Comparison of ENCODE assay signal across 28 cellular contexts in the genomic region with DNA sequence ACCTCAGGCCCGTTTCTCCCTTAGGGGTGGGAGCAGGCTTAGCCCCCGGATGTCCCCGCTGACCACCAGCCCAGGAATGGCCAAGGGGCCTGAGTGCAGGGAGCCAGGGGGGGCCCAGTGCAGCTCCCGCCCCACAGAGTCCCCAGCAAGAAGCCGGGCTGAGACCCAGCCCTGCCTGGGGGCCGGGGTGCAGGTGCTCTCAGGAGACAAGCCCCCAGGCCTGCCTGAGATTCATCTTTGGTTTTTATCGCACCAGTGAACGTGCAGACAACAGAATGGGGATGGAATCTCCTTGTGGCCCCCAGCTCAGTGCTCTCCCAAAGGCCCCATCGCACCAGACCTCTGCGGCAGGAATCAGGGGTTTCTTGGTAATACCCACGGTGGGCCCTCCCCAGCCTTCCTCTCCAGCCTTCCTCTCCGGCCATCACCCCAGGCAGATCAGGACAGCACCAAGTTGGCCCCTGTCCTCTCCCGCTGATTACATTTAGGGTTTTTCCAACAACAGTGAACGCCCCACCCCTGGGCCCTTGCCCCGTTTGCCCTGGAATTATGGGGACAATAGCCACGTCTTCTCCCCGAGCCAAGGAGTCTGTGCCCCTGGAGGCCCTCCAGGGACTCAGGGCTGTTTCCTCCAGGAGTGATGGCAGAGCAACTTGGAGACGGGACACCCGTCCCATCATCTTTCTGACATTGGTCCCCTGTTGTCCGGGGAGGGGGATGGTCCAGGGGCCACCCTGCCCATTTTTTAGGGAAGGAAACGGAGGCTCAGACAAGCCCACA. TPM values are rescaled to one million over a fixed set of nuclear protein-coding genes. Genes with fewer than 3 reads are reported as not detected.
A peak's percentile ranks its signal among the peaks of the same experiment; 100 is the strongest.
DNase-seq lines count a peak whose midpoint lies in the region; ATAC-seq, FAIRE-seq and TF ChIP-seq lines count a peak whose summit lies in the region.
"Had no signal": no experiment of that assay in that cellular context is flagged by ENCODE, and none has a peak within 500 bp of the region (broad histone marks: within the 10 kb centered on the region; RNA-seq: fewer than 3 reads in every experiment).

No MANE protein-coding gene starts in this region.

- H3K27me3 ChIP-seq in layer of hippocampus (ENCODE audit: control insufficient read depth, insufficient read depth, low read length): no peaks in the 10 kb centered on the region
- H3K27me3 ChIP-seq in HepG2 (ENCODE audit: control insufficient read depth in 1 of 2, insufficient read depth in 2 of 2, low read length in 2 of 2): no peaks in the 10 kb centered on the region
- H3K27me3 ChIP-seq: adrenal gland, brain microvascular endothelial cell had no signal

- no peak overlapping the region for H2AFZ ChIP-seq in HepG2 (ENCODE audit: low read length)
- H2AFZ ChIP-seq: GM23338 had no signal

- H3K4me3 ChIP-seq in HepG2 (replicated peaks in 1 of 3; ENCODE audit: insufficient read depth in 1 of 3, low read depth in 2 of 3, low read length in 3 of 3): no peak overlapping the region
- H3K4me3 ChIP-seq: adrenal gland, GM23338, skin epidermis had no signal

- intact Hi-C loops in CD14-positive monocyte (cut with micrococcal nuclease) (no loop called here), HepG2 (cut with micrococcal nuclease; ENCODE audit: unreplicated experiment) (no loop called here)

- H3K79me2 ChIP-seq in HepG2 (ENCODE audit: insufficient read depth, low read length): no peaks in the 10 kb centered on the region

- H3K4me2 ChIP-seq in HepG2 (ENCODE audit: low read depth, low read length): no peak overlapping the region
- H3K4me2 ChIP-seq: GM23338 had no signal

- in situ Hi-C loops in HepG2 (cut with HindIII; ENCODE audit: extremely low pct_ligation_motif_present, low pct_unique_long_range_greater_than_20kb): no loop called here

- peaks cover 0 to 2% (median 0%) of the 10 kb centered on the region in 7 donors for H3K9me3 Mint-ChIP-seq in CD14-positive monocyte
- no peaks in the 10 kb centered on the region for H3K9me3 Mint-ChIP-seq in WTC11
- H3K9me3 Mint-ChIP-seq in stimulated activated naive B cell treated with anti-CD40 and anti-IgM and Interleukin-4, amounts not matched to agents 10 μg/mL and 1 μg/mL and 100 μg/mL, for 72 hours: no peaks in the 10 kb centered on the region
- no peaks in the 10 kb centered on the region for H3K9me3 Mint-ChIP-seq in activated naive CD8-positive, alpha-beta T cell treated with anti-CD3 and anti-CD28 coated beads, Interleukin-2, amount 50 U/mL, for 24 hours
- H3K9me3 Mint-ChIP-seq: CD4-positive, CD25-positive, alpha-beta regulatory T cell; GM23338; HFFc6 had no signal

- H3K9ac ChIP-seq in HepG2 (ENCODE audit: insufficient read depth, low read depth, low read length): no peak overlapping the region

- FAIRE-seq in HepG2 (lab: Jason Lieb, UNC): no peak

- TF ChIP-seq POLR2A in HepG2 (IDR thresholded peaks at IDR 0.05; ENCODE audit: insufficient read depth in 1 of 2, low read depth in 2 of 2, low read length in 2 of 2): no peak

- H4K20me1 ChIP-seq in HepG2 (ENCODE audit: insufficient read depth, low read length): no peaks in the 10 kb centered on the region

- H3K27ac Mint-ChIP-seq in CD14-positive monocyte: peak overlapping the region; percentile 96 to 100 (median 99)
- H3K27ac Mint-ChIP-seq in WTC11: no peak overlapping the region
- H3K27ac Mint-ChIP-seq in stimulated activated naive B cell treated with anti-CD40 and anti-IgM and Interleukin-4, amounts not matched to agents 10 μg/mL and 1 μg/mL and 100 μg/mL, for 72 hours: peak overlapping the region; percentile 33
- no peak overlapping the region for H3K27ac Mint-ChIP-seq in activated naive CD8-positive, alpha-beta T cell treated with anti-CD3 and anti-CD28 coated beads, Interleukin-2, amount 50 U/mL, for 24 hours
- H3K27ac Mint-ChIP-seq: activated CD8-positive, alpha-beta memory T cell treated with anti-CD3 and anti-CD28 coated beads, Interleukin-2, amount 10 ng/mL, durations not matched to agents 7 days and 5 days; CD4-positive, CD25-positive, alpha-beta regulatory T cell; GM23338; HFFc6 had no signal

- no TSS peak for BruUV-seq in HepG2 (replicated peaks; lab: Mats Ljungman, UMichigan)

- peak overlapping the region in 1 of 2 donors; percentile 47 for H3K4me3 Mint-ChIP-seq in CD14-positive monocyte
- H3K4me3 Mint-ChIP-seq in WTC11: no peak overlapping the region
- peak overlapping the region in 1 of 2 donors; percentile 4 for H3K4me3 Mint-ChIP-seq in stimulated activated naive B cell treated with anti-CD40 and anti-IgM and Interleukin-4, amounts not matched to agents 10 μg/mL and 1 μg/mL and 100 μg/mL, for 72 hours
- no peak overlapping the region for H3K4me3 Mint-ChIP-seq in activated naive CD8-positive, alpha-beta T cell treated with anti-CD3 and anti-CD28 coated beads, Interleukin-2, amount 50 U/mL, for 24 hours
- H3K4me3 Mint-ChIP-seq: activated CD8-positive, alpha-beta memory T cell treated with anti-CD3 and anti-CD28 coated beads, Interleukin-2, amount 10 ng/mL, durations not matched to agents 7 days and 5 days; GM23338; HFFc6 had no signal

- H3K9me3 ChIP-seq in HepG2 (ENCODE audit: low read length): no peaks in the 10 kb centered on the region
- H3K9me3 ChIP-seq: adrenal gland had no signal

- no peak for TF ChIP-seq RAD21 in HepG2 (CRISPR knock-in tag; IDR thresholded peaks at IDR 0.05)

- no peak for TF ChIP-seq EP300 in HepG2 (IDR thresholded peaks at IDR 0.05; ENCODE audit: low read depth in 2 of 2, low read length in 2 of 2)
- no peak for TF ChIP-seq EP300 in HepG2 (CRISPR knock-in tag; IDR thresholded peaks at IDR 0.05; ENCODE audit: borderline replicate concordance)

- no peak for TF ChIP-seq CTCF in CD14-positive monocyte (IDR thresholded peaks at IDR 0.05)
- TF ChIP-seq CTCF in WTC11 (IDR thresholded peaks at IDR 0.05): no peak
- TF ChIP-seq CTCF in HepG2 (CRISPR knock-in tag; IDR thresholded peaks at IDR 0.05): no peak

- H3K36me3 Mint-ChIP-seq in CD14-positive monocyte: peaks cover 37 to 58% of the 10 kb centered on the region in 2 donors
- no peaks in the 10 kb centered on the region for H3K36me3 Mint-ChIP-seq in WTC11
- peaks cover 31 to 54% of the 10 kb centered on the region in 2 donors for H3K36me3 Mint-ChIP-seq in stimulated activated naive B cell treated with anti-CD40 and anti-IgM and Interleukin-4, amounts not matched to agents 10 μg/mL and 1 μg/mL and 100 μg/mL, for 72 hours
- peaks cover 23% of the 10 kb centered on the region for H3K36me3 Mint-ChIP-seq in activated naive CD8-positive, alpha-beta T cell treated with anti-CD3 and anti-CD28 coated beads, Interleukin-2, amount 50 U/mL, for 24 hours (ENCODE audit: low read depth)
- H3K36me3 Mint-ChIP-seq: CD4-positive, CD25-positive, alpha-beta regulatory T cell had no signal

- peaks cover 61% of the 10 kb centered on the region for H3K4me1 Mint-ChIP-seq in CD14-positive monocyte
- H3K4me1 Mint-ChIP-seq in WTC11: no peaks in the 10 kb centered on the region
- H3K4me1 Mint-ChIP-seq in stimulated activated naive B cell treated with anti-CD40 and anti-IgM and Interleukin-4, amounts not matched to agents 10 μg/mL and 1 μg/mL and 100 μg/mL, for 72 hours: peaks cover 32 to 43% of the 10 kb centered on the region in 2 donors
- H3K4me1 Mint-ChIP-seq in activated naive CD8-positive, alpha-beta T cell treated with anti-CD3 and anti-CD28 coated beads, Interleukin-2, amount 50 U/mL, for 24 hours: peaks cover 49% of the 10 kb centered on the region
- H3K4me1 Mint-ChIP-seq: GM23338 had no signal

- H3K36me3 ChIP-seq in HepG2 (replicated peaks in 1 of 2; ENCODE audit: control insufficient read depth in 1 of 2, insufficient read depth in 2 of 2, low read length in 2 of 2): no peaks in the 10 kb centered on the region
- H3K36me3 ChIP-seq: adrenal gland, brain microvascular endothelial cell had no signal

- peaks cover 53% of the 10 kb centered on the region for H3K4me1 ChIP-seq in HepG2 (ENCODE audit: insufficient read depth, low read length)
- H3K4me1 ChIP-seq: adrenal gland had no signal

- DNase-seq in CD14-positive monocyte (ENCODE audit: low spot score) (peak; percentile 21), WTC11 (ENCODE audit: low spot score) (peak; percentile 2), HepG2 (ENCODE audit: low spot score) (no peak), DMS79 treated with DMSO at 0.1 percent for 48 hours (lab: John Stamatoyannopoulos, UW) (no peak)
- no peak for DNase-seq in stimulated activated naive B cell treated with anti-CD40 and anti-IgM and Interleukin-4, amounts not matched to agents 10 μg/mL and 1 μg/mL and 100 μg/mL, for 72 hours
- no peak for DNase-seq in activated naive CD8-positive, alpha-beta T cell treated with anti-CD3 and anti-CD28 coated beads, Interleukin-2, amount 50 U/mL, for 24 hours
- DNase-seq: activated CD4-positive, alpha-beta T cell treated with anti-CD3 and anti-CD28 coated beads for 48 hours; activated CD8-positive, alpha-beta memory T cell treated with anti-CD3 and anti-CD28 coated beads, Interleukin-2, amount 10 ng/mL, durations not matched to agents 7 days and 5 days; activated naive CD4-positive, alpha-beta T cell treated with Interleukin-2 at 50 U/mL for 16 hours; activated T-cell treated with anti-CD3 and anti-CD28 coated beads, Interleukin-2, amount 50 U/mL, for 48 hours; adrenal gland; brain microvascular endothelial cell; CD4-positive, CD25-positive, alpha-beta regulatory T cell; effector memory CD4-positive, alpha-beta T cell; erythroblast; HFFc6; IMR-90; kidney glomerular epithelial cell; mesenchymal stem cell; NCI-H446 treated with DMSO at 0.1 percent for 48 hours; nucleus accumbens; stimulated activated CD4-positive, alpha-beta T cell treated with anti-CD3 and anti-CD28 coated beads, Interleukin-1b, Interleukin-23, amount 100 ng/mL, for 48 hours had no signal

- ATAC-seq in WTC11: no peak
- no peak for ATAC-seq in stimulated activated naive B cell treated with anti-CD40 and anti-IgM and Interleukin-4, amounts not matched to agents 10 μg/mL and 1 μg/mL and 100 μg/mL, for 72 hours (replicated peaks)
- no peak for ATAC-seq in activated naive CD8-positive, alpha-beta T cell treated with anti-CD3 and anti-CD28 coated beads, Interleukin-2, amount 50 U/mL, for 24 hours
- no peak for ATAC-seq in HepG2
- ATAC-seq: activated CD8-positive, alpha-beta memory T cell treated with anti-CD3 and anti-CD28 coated beads, Interleukin-2, amount 10 ng/mL, durations not matched to agents 7 days and 5 days; GM23338 had no signal

- WGBS in HepG2 (ENCODE audit: low lambda C conversion rate): 96% methylated on average over 16 of the region's 21 CpGs

- POLR2A ChIA-PET in WTC11 (lab: Charles Lee): no interaction called here
- POLR2A ChIA-PET in HepG2 (lab: Yijun Ruan, JAX): no interaction called here

- CTCF ChIA-PET in WTC11 (lab: Charles Lee) (interaction anchor here (0.7 kb wide), 1 partner anchor 23 kb away, joined by 3 read pairs; no protein-coding TSS in a partner anchor), HepG2 (lab: Yijun Ruan, JAX; ENCODE audit: low intra/inter-chr PET ratio, low total read pairs) (no interaction called here)

- H3K27me3 Mint-ChIP-seq in CD14-positive monocyte (ENCODE audit: low read depth in 3 of 3): peaks cover 0 to 6% (median 1%) of the 10 kb centered on the region in 3 donors
- H3K27me3 Mint-ChIP-seq in WTC11 (ENCODE audit: low read depth): peaks cover 3% of the 10 kb centered on the region; the same call in 1 of the 2 replicates
- H3K27me3 Mint-ChIP-seq in stimulated activated naive B cell treated with anti-CD40 and anti-IgM and Interleukin-4, amounts not matched to agents 10 μg/mL and 1 μg/mL and 100 μg/mL, for 72 hours: no peaks in the 10 kb centered on the region
- no peaks in the 10 kb centered on the region for H3K27me3 Mint-ChIP-seq in activated naive CD8-positive, alpha-beta T cell treated with anti-CD3 and anti-CD28 coated beads, Interleukin-2, amount 50 U/mL, for 24 hours
- H3K27me3 Mint-ChIP-seq: CD4-positive, CD25-positive, alpha-beta regulatory T cell had no signal

- H3K27ac ChIP-seq in layer of hippocampus (ENCODE audit: low read depth, low read length) (peak overlapping the region; percentile 10), HepG2 (ENCODE audit: extremely low read length, insufficient read depth, low read length) (no peak overlapping the region)
- H3K27ac ChIP-seq: adrenal gland, brain microvascular endothelial cell, skin epidermis had no signal

RNA-seq across cellular contexts. Expression of a gene that starts 22.4 kb away (rescaled TPM):
- polyA plus RNA-seq in CD14-positive monocyte: 10 to 100 TPM; 49.1 to 72.2 TPM
- 4.3 to 7.2 TPM (median 4.5 TPM) in 3 replicates for total RNA-seq in WTC11 (2021)
- 18.3 and 24.6 TPM in 2 replicates for total RNA-seq in HepG2 (2016; rRNA removed; fragmentation: Illumina TruSeq; extraction: Trizol)
- 23.5 and 25.0 TPM in 2 replicates for total RNA-seq in HepG2 (2016; cell fraction: cytosol; rRNA removed; fragmentation: Illumina TruSeq; extraction: Trizol; ENCODE audit: low read depth)
- 16.6 and 27.2 TPM in 2 replicates for total RNA-seq in HepG2 (2016; cell fraction: insoluble cytoplasmic fraction; rRNA removed; fragmentation: Illumina TruSeq; extraction: Trizol)
- 46.3 and 47.4 TPM in 2 replicates for total RNA-seq in HepG2 (2016; cell fraction: membrane; rRNA removed; fragmentation: Illumina TruSeq; extraction: Trizol)
- 13.2 TPM in 2 replicates for total RNA-seq in HepG2 (2016; cell fraction: nucleus; rRNA removed; fragmentation: Illumina TruSeq; extraction: Trizol)
- polyA plus RNA-seq in HepG2 (2011; rRNA removed): 10.5 and 15.0 TPM in 2 replicates
- polyA plus RNA-seq in HepG2 (2011; cell fraction: cytosol; rRNA removed): 11.8 and 14.5 TPM in 2 replicates
- 19.8 and 24.0 TPM in 2 replicates for polyA plus RNA-seq in HepG2 (2011; cell fraction: nucleus; rRNA removed)
- 15.3 and 21.4 TPM in 2 replicates for polyA plus RNA-seq in HepG2 (2012)
- 24.2 and 28.1 TPM in 2 replicates for polyA plus RNA-seq in HepG2 (2016; cell fraction: cytosol; fragmentation: Illumina TruSeq; extraction: Trizol; ENCODE audit: low read depth)
- polyA plus RNA-seq in HepG2 (2016; cell fraction: insoluble cytoplasmic fraction; fragmentation: Illumina TruSeq; extraction: Trizol; ENCODE audit: low read depth): 17.0 and 28.9 TPM in 2 replicates
- 45.2 and 45.4 TPM in 2 replicates for polyA plus RNA-seq in HepG2 (2016; cell fraction: membrane; fragmentation: Illumina TruSeq; extraction: Trizol; ENCODE audit: low read depth)
- 26.8 and 30.8 TPM in 2 replicates for polyA plus RNA-seq in HepG2 (2016; cell fraction: nucleus; fragmentation: Illumina TruSeq; extraction: Trizol; ENCODE audit: insufficient read depth, low read depth)
- polyA minus RNA-seq in HepG2 (2011; rRNA and poly(A)+ RNA removed; ENCODE audit: low replicate concordance): 3.5 and 14.9 TPM in 2 replicates
- polyA minus RNA-seq in HepG2 (2011; cell fraction: cytosol; rRNA and poly(A)+ RNA removed): 7.5 and 11.2 TPM in 2 replicates
- polyA minus RNA-seq in HepG2 (2011; cell fraction: nucleus; rRNA and poly(A)+ RNA removed): 5.2 and 7.6 TPM in 2 replicates

RNA-seq across cellular contexts. Expression of a gene that starts 43.3 kb away (rescaled TPM):
- 1 to 10 TPM; 7.4 to 7.6 TPM for polyA plus RNA-seq in CD14-positive monocyte
- 10.2 to 13.2 TPM (median 10.4 TPM) in 3 replicates for total RNA-seq in WTC11 (2021)
- total RNA-seq in HepG2 (2016; rRNA removed; fragmentation: Illumina TruSeq; extraction: Trizol): 6.5 and 11.5 TPM in 2 replicates
- total RNA-seq in HepG2 (2016; cell fraction: cytosol; rRNA removed; fragmentation: Illumina TruSeq; extraction: Trizol; ENCODE audit: low read depth): 2.6 and 3.0 TPM in 2 replicates
- total RNA-seq in HepG2 (2016; cell fraction: insoluble cytoplasmic fraction; rRNA removed; fragmentation: Illumina TruSeq; extraction: Trizol): 7.4 and 15.2 TPM in 2 replicates
- total RNA-seq in HepG2 (2016; cell fraction: membrane; rRNA removed; fragmentation: Illumina TruSeq; extraction: Trizol): 7.6 and 8.2 TPM in 2 replicates
- total RNA-seq in HepG2 (2016; cell fraction: nucleus; rRNA removed; fragmentation: Illumina TruSeq; extraction: Trizol): 21.5 and 23.4 TPM in 2 replicates
- polyA plus RNA-seq in HepG2 (2011; rRNA removed): 21.0 and 21.7 TPM in 2 replicates
- polyA plus RNA-seq in HepG2 (2011; cell fraction: cytosol; rRNA removed): 12.5 and 14.3 TPM in 2 replicates
- polyA plus RNA-seq in HepG2 (2011; cell fraction: nucleus; rRNA removed): 59.5 and 79.7 TPM in 2 replicates
- polyA plus RNA-seq in HepG2 (2012): 14.5 and 16.2 TPM in 2 replicates
- polyA plus RNA-seq in HepG2 (2016; cell fraction: cytosol; fragmentation: Illumina TruSeq; extraction: Trizol; ENCODE audit: low read depth): 2.2 and 2.3 TPM in 2 replicates
- 11.0 and 11.3 TPM in 2 replicates for polyA plus RNA-seq in HepG2 (2016; cell fraction: insoluble cytoplasmic fraction; fragmentation: Illumina TruSeq; extraction: Trizol; ENCODE audit: low read depth)
- polyA plus RNA-seq in HepG2 (2016; cell fraction: membrane; fragmentation: Illumina TruSeq; extraction: Trizol; ENCODE audit: low read depth): 3.6 and 3.8 TPM in 2 replicates
- polyA plus RNA-seq in HepG2 (2016; cell fraction: nucleus; fragmentation: Illumina TruSeq; extraction: Trizol; ENCODE audit: insufficient read depth, low read depth): 32.8 and 35.0 TPM in 2 replicates
- 12.8 and 23.5 TPM in 2 replicates for polyA minus RNA-seq in HepG2 (2011; rRNA and poly(A)+ RNA removed; ENCODE audit: low replicate concordance)
- 3.6 and 5.4 TPM in 2 replicates for polyA minus RNA-seq in HepG2 (2011; cell fraction: cytosol; rRNA and poly(A)+ RNA removed)
- 50.6 and 61.9 TPM in 2 replicates for polyA minus RNA-seq in HepG2 (2011; cell fraction: nucleus; rRNA and poly(A)+ RNA removed)

RNA-seq across cellular contexts. Expression of a gene that starts 50.9 kb away (rescaled TPM):
- not detected for polyA plus RNA-seq in CD14-positive monocyte
- total RNA-seq in WTC11 (2021): 0.48 TPM in 1 of 3 replicates, not detected in the others
- 11.7 and 31.7 TPM in 2 replicates for total RNA-seq in HepG2 (2016; rRNA removed; fragmentation: Illumina TruSeq; extraction: Trizol)
- total RNA-seq in HepG2 (2016; cell fraction: cytosol; rRNA removed; fragmentation: Illumina TruSeq; extraction: Trizol; ENCODE audit: low read depth): 6.8 and 8.3 TPM in 2 replicates
- total RNA-seq in HepG2 (2016; cell fraction: insoluble cytoplasmic fraction; rRNA removed; fragmentation: Illumina TruSeq; extraction: Trizol): 10.2 and 31.7 TPM in 2 replicates
- total RNA-seq in HepG2 (2016; cell fraction: membrane; rRNA removed; fragmentation: Illumina TruSeq; extraction: Trizol): 10.9 and 11.0 TPM in 2 replicates
- 35.8 and 47.0 TPM in 2 replicates for total RNA-seq in HepG2 (2016; cell fraction: nucleus; rRNA removed; fragmentation: Illumina TruSeq; extraction: Trizol)
- polyA plus RNA-seq in HepG2 (2011; rRNA removed): 19.5 and 32.7 TPM in 2 replicates
- 9.5 and 22.3 TPM in 2 replicates for polyA plus RNA-seq in HepG2 (2011; cell fraction: cytosol; rRNA removed)
- polyA plus RNA-seq in HepG2 (2011; cell fraction: nucleus; rRNA removed): 171 and 205 TPM in 2 replicates
- polyA plus RNA-seq in HepG2 (2012): 20.0 and 28.3 TPM in 2 replicates
- polyA plus RNA-seq in HepG2 (2016; cell fraction: cytosol; fragmentation: Illumina TruSeq; extraction: Trizol; ENCODE audit: low read depth): 5.5 and 6.2 TPM in 2 replicates
- polyA plus RNA-seq in HepG2 (2016; cell fraction: insoluble cytoplasmic fraction; fragmentation: Illumina TruSeq; extraction: Trizol; ENCODE audit: low read depth): 14.3 and 20.7 TPM in 2 replicates
- polyA plus RNA-seq in HepG2 (2016; cell fraction: membrane; fragmentation: Illumina TruSeq; extraction: Trizol; ENCODE audit: low read depth): 8.5 and 9.6 TPM in 2 replicates
- polyA plus RNA-seq in HepG2 (2016; cell fraction: nucleus; fragmentation: Illumina TruSeq; extraction: Trizol; ENCODE audit: insufficient read depth, low read depth): 135 and 137 TPM in 2 replicates
- polyA minus RNA-seq in HepG2 (2011; rRNA and poly(A)+ RNA removed; ENCODE audit: low replicate concordance): 66.3 TPM in 1 of 2 replicates, not detected in the other
- polyA minus RNA-seq in HepG2 (2011; cell fraction: cytosol; rRNA and poly(A)+ RNA removed): 26.5 and 32.3 TPM in 2 replicates
- polyA minus RNA-seq in HepG2 (2011; cell fraction: nucleus; rRNA and poly(A)+ RNA removed): 88.4 and 113 TPM in 2 replicates
- total RNA-seq: activated CD8-positive, alpha-beta memory T cell treated with anti-CD3 and anti-CD28 coated beads, Interleukin-2, amount 10 ng/mL, durations not matched to agents 7 days and 5 days; CD4-positive, CD25-positive, alpha-beta regulatory T cell; GM23338; IMR-90; myocyte; pulmonary artery endothelial cell; T-helper 2 cell treated with Interferon-gamma antibody and Interleukin-4, amounts not matched to agents 100 ng/mL and 5 ng/mL, for 36 hours had no signal
- polyA plus RNA-seq: CD4-positive, CD25-positive, alpha-beta regulatory T cell; GM23338; IMR-90 had no signal

RNA-seq across cellular contexts. Expression of a gene that starts 55.7 kb away (rescaled TPM):
- 10 to 100 TPM; 20.1 to 25.5 TPM for polyA plus RNA-seq in CD14-positive monocyte
- 73.0 to 82.0 TPM (median 73.4 TPM) in 3 replicates for total RNA-seq in WTC11 (2021)
- 28.2 and 31.6 TPM in 2 replicates for total RNA-seq in HepG2 (2016; rRNA removed; fragmentation: Illumina TruSeq; extraction: Trizol)
- total RNA-seq in HepG2 (2016; cell fraction: cytosol; rRNA removed; fragmentation: Illumina TruSeq; extraction: Trizol; ENCODE audit: low read depth): 7.8 and 8.0 TPM in 2 replicates
- total RNA-seq in HepG2 (2016; cell fraction: insoluble cytoplasmic fraction; rRNA removed; fragmentation: Illumina TruSeq; extraction: Trizol): 27.8 and 31.5 TPM in 2 replicates
- total RNA-seq in HepG2 (2016; cell fraction: membrane; rRNA removed; fragmentation: Illumina TruSeq; extraction: Trizol): 18.9 and 22.1 TPM in 2 replicates
- 26.6 and 28.2 TPM in 2 replicates for total RNA-seq in HepG2 (2016; cell fraction: nucleus; rRNA removed; fragmentation: Illumina TruSeq; extraction: Trizol)
- 35.2 and 44.4 TPM in 2 replicates for polyA plus RNA-seq in HepG2 (2011; rRNA removed)
- 32.6 and 49.3 TPM in 2 replicates for polyA plus RNA-seq in HepG2 (2011; cell fraction: cytosol; rRNA removed)
- polyA plus RNA-seq in HepG2 (2011; cell fraction: nucleus; rRNA removed): 186 and 201 TPM in 2 replicates
- 33.0 and 39.4 TPM in 2 replicates for polyA plus RNA-seq in HepG2 (2012)
- 13.8 and 16.4 TPM in 2 replicates for polyA plus RNA-seq in HepG2 (2016; cell fraction: cytosol; fragmentation: Illumina TruSeq; extraction: Trizol; ENCODE audit: low read depth)
- 49.1 and 51.2 TPM in 2 replicates for polyA plus RNA-seq in HepG2 (2016; cell fraction: insoluble cytoplasmic fraction; fragmentation: Illumina TruSeq; extraction: Trizol; ENCODE audit: low read depth)
- 21.9 and 26.3 TPM in 2 replicates for polyA plus RNA-seq in HepG2 (2016; cell fraction: membrane; fragmentation: Illumina TruSeq; extraction: Trizol; ENCODE audit: low read depth)
- 111 and 112 TPM in 2 replicates for polyA plus RNA-seq in HepG2 (2016; cell fraction: nucleus; fragmentation: Illumina TruSeq; extraction: Trizol; ENCODE audit: insufficient read depth, low read depth)
- polyA minus RNA-seq in HepG2 (2011; rRNA and poly(A)+ RNA removed; ENCODE audit: low replicate concordance): 16.3 and 17.4 TPM in 2 replicates
- polyA minus RNA-seq in HepG2 (2011; cell fraction: cytosol; rRNA and poly(A)+ RNA removed): 9.7 and 12.6 TPM in 2 replicates
- polyA minus RNA-seq in HepG2 (2011; cell fraction: nucleus; rRNA and poly(A)+ RNA removed): 19.2 and 26.4 TPM in 2 replicates

Comparison
In these comparisons a context has a peak if more than half of its experiments do, and no peak if none do; other contexts are left out.
1. DNase-seq: peak in CD14-positive monocyte (single experiment) and WTC11 (single experiment); none in stimulated activated naive B cell treated with anti-CD40 and anti-IgM and Interleukin-4, amounts not matched to agents 10 μg/mL and 1 μg/mL and 100 μg/mL, for 72 hours (single experiment), activated naive CD8-positive, alpha-beta T cell treated with anti-CD3 and anti-CD28 coated beads, Interleukin-2, amount 50 U/mL, for 24 hours (single experiment), HepG2 (single experiment) and DMS79 treated with DMSO at 0.1 percent for 48 hours (single experiment).
2. H3K27ac Mint-ChIP-seq: peak in CD14-positive monocyte (7 of 7) and stimulated activated naive B cell treated with anti-CD40 and anti-IgM and Interleukin-4, amounts not matched to agents 10 μg/mL and 1 μg/mL and 100 μg/mL, for 72 hours (single experiment); none in WTC11 (single experiment) and activated naive CD8-positive, alpha-beta T cell treated with anti-CD3 and anti-CD28 coated beads, Interleukin-2, amount 50 U/mL, for 24 hours (single experiment).